ENCODE assay signal across 19 cellular contexts in the genomic region with DNA sequence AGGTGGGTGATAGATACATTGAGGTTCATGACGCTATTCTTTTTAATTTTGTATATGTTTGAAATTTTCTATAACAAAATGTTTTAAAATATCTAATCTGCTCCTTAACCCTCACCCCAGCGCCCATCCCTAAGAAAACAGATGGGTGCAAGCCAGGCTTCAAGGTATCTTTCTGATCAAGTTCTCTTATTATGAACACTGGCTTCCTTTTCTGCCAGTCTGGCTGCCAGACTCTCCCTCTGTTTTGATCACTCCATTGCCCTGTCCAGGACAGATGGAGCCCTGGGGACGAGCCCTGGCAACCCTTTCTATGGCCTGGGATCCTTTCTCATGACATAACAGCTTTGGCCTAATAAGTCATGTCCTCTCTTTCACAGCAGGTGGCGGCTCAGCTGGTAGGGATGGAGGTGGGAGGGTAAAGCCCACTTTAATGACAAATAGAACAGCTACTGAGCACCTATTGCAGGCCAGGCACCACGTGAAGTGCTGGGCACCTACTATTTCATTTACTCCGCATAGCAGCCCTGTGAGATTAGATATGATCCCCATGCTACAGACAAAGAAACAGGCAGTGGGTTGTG.
DNase-seq lines count a peak whose midpoint lies in the region; ATAC-seq and TF ChIP-seq lines count a peak whose summit lies in the region.
"Had no signal": no experiment of that assay in that cellular context is flagged by ENCODE, and none has a peak within 500 bp of the region (broad histone marks: within the 10 kb centered on the region; RNA-seq: fewer than 3 reads in every experiment).

No MANE protein-coding gene starts in this region.

- H3K9me3 ChIP-seq in WERI-Rb-1 (ENCODE audit: severe bottlenecking): no peaks in the 10 kb centered on the region
- H3K9me3 ChIP-seq: MG63 had no signal

- no peak overlapping the region for H3K4me3 ChIP-seq in GM12875 (ENCODE audit: low read depth, low read length)
- H3K4me3 ChIP-seq in WERI-Rb-1 (ENCODE audit: low read depth, low read length): no peak overlapping the region
- H3K4me3 ChIP-seq: MG63 had no signal

- DNase-seq in DMS 273 (lab: John Stamatoyannopoulos, UW; ENCODE audit: unreplicated experiment) (peak; percentile 72), WERI-Rb-1 (peak; percentile 78), retina (peak; percentile 32), SHP77 treated with DMSO at 0.1 percent for 48 hours (lab: John Stamatoyannopoulos, UW) (no peak)
- no peak for DNase-seq in stimulated activated CD4-positive, alpha-beta T cell treated with anti-CD3 and anti-CD28 coated beads, Interleukin-15, amount 100 ng/mL, for 24 hours
- DNase-seq: ACHN, H9, Kasumi-1, MG63, NCI-H1048, NCI-H146, NCI-H2029 treated with DMSO at 0.1 percent for 48 hours, NCI-H226, NCI-H526, Right ventricle myocardium superior had no signal

- TF ChIP-seq CTCF in GM12875 (IDR thresholded peaks at IDR 0.05; ENCODE audit: borderline replicate concordance, insufficient read depth, low read depth, low read length) (0 out of 2 replicates have a peak, but pooled peaks have one; percentile 9), WERI-Rb-1 (IDR thresholded peaks at IDR 0.05; ENCODE audit: low read depth, low read length) (no peak)

- H3K27me3 ChIP-seq in WERI-Rb-1 (ENCODE audit: insufficient read depth, low read depth, severe bottlenecking): no peaks in the 10 kb centered on the region
- H3K27me3 ChIP-seq: MG63 had no signal

- H3K27ac ChIP-seq in WERI-Rb-1: no peak overlapping the region
- H3K27ac ChIP-seq: C4-2B had no signal

- no peak for ATAC-seq in HG03354 (IDR thresholded peaks at IDR 0.05; ENCODE audit: poor library complexity, severe bottlenecking, unreplicated experiment)
- ATAC-seq: Panc1 had no signal

- no peaks in the 10 kb centered on the region for H3K36me3 ChIP-seq in WERI-Rb-1
- H3K36me3 ChIP-seq: MG63 had no signal

Comparison
In these comparisons a context has a peak if more than half of its experiments do, and no peak if none do; other contexts are left out.
1. DNase-seq: peak in DMS 273 (single experiment), WERI-Rb-1 (single experiment) and retina (single experiment); none in stimulated activated CD4-positive, alpha-beta T cell treated with anti-CD3 and anti-CD28 coated beads, Interleukin-15, amount 100 ng/mL, for 24 hours (single experiment) and SHP77 treated with DMSO at 0.1 percent for 48 hours (single experiment).